17 cellular contexts compared by ENCODE assay signal in the genomic region with DNA sequence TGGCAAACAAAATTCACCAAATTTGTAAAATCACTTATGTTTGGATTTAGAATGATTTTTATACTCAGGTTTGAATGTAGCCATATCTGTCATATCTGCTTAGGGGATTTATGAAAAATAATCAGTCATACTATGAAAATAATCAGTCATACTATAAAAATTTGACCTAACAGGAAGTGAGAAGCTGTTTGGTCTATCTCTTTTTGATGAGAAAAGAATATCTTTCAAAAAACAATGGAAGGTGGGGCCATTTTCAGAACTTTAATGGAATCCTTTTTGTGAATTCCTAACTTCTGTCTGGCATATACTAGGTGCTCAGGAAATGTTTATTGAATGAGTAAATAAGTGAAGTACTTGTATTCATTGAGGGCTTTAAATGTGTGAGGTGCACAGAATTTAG.
"Had no signal": no experiment of that assay in that cellular context is flagged by ENCODE, and none has a peak within 500 bp of the region (broad histone marks: within the 10 kb centered on the region; RNA-seq: fewer than 3 reads in every experiment).

No MANE protein-coding gene starts in this region.

- ATAC-seq: effector memory CD8-positive, alpha-beta T cell; esophagus mucosa; pancreas; sciatic nerve had no signal

- H3K4me1 ChIP-seq: pancreas, testis had no signal

- H3K27me3 ChIP-seq: adrenal gland, pancreas, spleen, stomach, testis, upper lobe of left lung had no signal

- DNase-seq: activated CD4-positive, alpha-beta T cell treated with anti-CD3 and anti-CD28 coated beads, Interleukin-2, amount 50 U/mL, for 4 hours; activated CD4-positive, CD25-positive, alpha-beta regulatory T cell treated with anti-CD3 and anti-CD28 coated beads, Interleukin-2, amount 50 U/mL, for 72 hours; activated effector memory CD4-positive, alpha-beta T cell treated with Interleukin-2 at 50 U/mL for 16 hours; activated T-cell treated with anti-CD3 and anti-CD28 coated beads, Interleukin-2, amount 50 U/mL, for 1 hour; adrenal gland; effector memory CD8-positive, alpha-beta T cell; glutamatergic neuron; hypothalamus; pancreas; spleen; stomach; T-helper 1 cell; testis; upper lobe of left lung had no signal

- H3K36me3 ChIP-seq: adrenal gland had no signal

- H3K9me3 ChIP-seq: adrenal gland, pancreas, stomach, testis, upper lobe of left lung had no signal

- H3K4me3 ChIP-seq: adrenal gland, pancreas, SK-N-MC, spleen, stomach, testis, upper lobe of left lung had no signal

- H3K27ac ChIP-seq: adrenal gland, pancreas, SK-N-MC, testis, upper lobe of left lung had no signal
